In genomic region chr1:11037019-11037739, GRCh38 we compare ENCODE assay signal across 2 cellular contexts.
TF ChIP-seq lines count a peak whose summit lies in the region.

No MANE protein-coding gene starts in this region.

TF ChIP-seq in HEK293, 187 proteins besides CTCF, POLR2A, EP300 and RAD21:
- TF ChIP-seq ZBTB17 (tag by site-specific recombination; IDR thresholded peaks at IDR 0.05) (peak; percentile 37; the same call in 1 of the 2 replicates), ZEB2 (tag by site-specific recombination; IDR thresholded peaks at IDR 0.05) (0 out of 2 replicates have a peak, but pooled peaks have one; percentile 31)
TF ChIP-seq in HEK293: peak in this region for 2; not testable (repeated sequence) for 185.

TF ChIP-seq in K562, 482 proteins besides CTCF, POLR2A, EP300 and RAD21:
- TF ChIP-seq MAFK (IDR thresholded peaks at IDR 0.05; ENCODE audit: low read length) (0 out of 2 replicates have a peak, but pooled peaks have one; percentile 21), ATF7 (IDR thresholded peaks at IDR 0.05) (peak; percentile 13; the same call in 1 of the 2 replicates), ZNF316 (IDR thresholded peaks at IDR 0.05) (peak; percentile 89), KDM1A (IDR thresholded peaks at IDR 0.05) (0 out of 4 replicates have a peak, but pooled peaks of 1 of the 2 experiments have one; percentile 24), MAFG (tag; conservative IDR thresholded peaks at IDR 0.05) (peak; percentile 69), KLF13 (tag; IDR thresholded peaks at IDR 0.05; ENCODE audit: borderline replicate concordance, low read depth) (0 out of 2 replicates have a peak, but pooled peaks have one; percentile 9), C11orf30 (IDR thresholded peaks at IDR 0.05; ENCODE audit: low read depth) (peak; percentile 76), LCOR (CRISPR knock-in tag; IDR thresholded peaks at IDR 0.05) (0 out of 2 replicates have a peak, but pooled peaks have one; percentile 61)
- TF ChIP-seq, protein P1, sequence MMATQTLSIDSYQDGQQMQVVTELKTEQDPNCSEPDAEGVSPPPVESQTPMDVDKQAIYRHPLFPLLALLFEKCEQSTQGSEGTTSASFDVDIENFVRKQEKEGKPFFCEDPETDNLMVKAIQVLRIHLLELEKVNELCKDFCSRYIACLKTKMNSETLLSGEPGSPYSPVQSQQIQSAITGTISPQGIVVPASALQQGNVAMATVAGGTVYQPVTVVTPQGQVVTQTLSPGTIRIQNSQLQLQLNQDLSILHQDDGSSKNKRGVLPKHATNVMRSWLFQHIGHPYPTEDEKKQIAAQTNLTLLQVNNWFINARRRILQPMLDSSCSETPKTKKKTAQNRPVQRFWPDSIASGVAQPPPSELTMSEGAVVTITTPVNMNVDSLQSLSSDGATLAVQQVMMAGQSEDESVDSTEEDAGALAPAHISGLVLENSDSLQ (IDR thresholded peaks at IDR 0.05) = peak; percentile 46; the same call in 1 of the 2 replicates
